Comparison of ENCODE assay signal across 8 cellular contexts in the genomic region with DNA sequence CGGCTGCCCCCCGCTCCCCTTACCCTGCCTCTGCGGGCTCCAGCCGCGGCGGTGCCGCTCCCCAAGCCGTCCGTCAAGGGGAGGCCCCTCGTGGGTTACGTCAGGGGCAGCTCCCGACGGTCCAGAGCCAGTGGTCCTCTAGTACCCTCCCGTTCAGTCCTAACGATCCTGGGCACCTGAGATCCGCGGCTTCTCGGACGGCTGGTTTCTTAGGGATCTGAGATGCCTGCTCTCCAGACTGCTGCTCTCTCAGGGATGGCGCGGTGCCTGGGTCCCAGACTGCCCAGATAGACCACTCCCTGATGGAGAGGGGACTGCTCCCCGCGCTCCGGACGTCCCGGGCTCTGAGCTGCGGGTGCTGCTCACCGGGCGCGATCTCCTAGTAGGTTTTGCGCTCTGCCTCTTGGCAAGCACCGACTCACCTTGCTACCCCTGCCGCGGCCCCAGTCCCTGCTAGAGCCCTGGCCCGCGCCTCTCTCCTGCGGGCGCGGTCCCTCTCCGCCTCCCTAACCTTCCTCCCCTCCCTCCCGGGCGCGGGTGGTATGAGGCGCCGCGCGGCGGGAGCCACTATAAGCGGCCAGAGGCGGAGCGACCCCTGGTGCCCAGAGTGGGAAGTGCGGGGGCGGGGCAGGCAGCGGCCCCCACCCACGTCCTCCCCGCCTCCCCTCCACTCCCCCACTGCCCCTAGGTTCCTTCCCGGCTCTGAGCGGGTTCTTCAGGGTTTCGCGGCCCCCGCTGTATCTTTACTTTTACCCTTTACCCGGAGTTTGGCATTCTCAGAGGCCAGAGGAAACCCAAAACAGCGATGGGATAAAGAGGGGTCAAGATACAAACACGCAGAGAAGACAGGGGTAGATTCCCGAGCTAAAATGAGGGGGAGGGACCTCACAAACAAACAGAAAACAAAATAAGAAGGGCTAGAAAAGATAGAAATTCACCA. TPM values are rescaled to one million over a fixed set of nuclear protein-coding genes. Genes with fewer than 3 reads are reported as not detected.
DNase-seq lines count a peak whose midpoint lies in the region; ATAC-seq lines count a peak whose summit lies in the region.

A gene (minus strand): TSS at position 544 of the 940 bp plus-strand sequence. CDS start 711 bp downstream, outside the sequence.

- ATAC-seq in HG02642 (IDR thresholded peaks at IDR 0.05; ENCODE audit: poor library complexity, unreplicated experiment) (peak; percentile 66), left colon (peak; percentile 79), GM19455 (IDR thresholded peaks at IDR 0.05; ENCODE audit: unreplicated experiment) (no peak)

- intact Hi-C loops in left colon (cut with DNase I, micrococcal nuclease): loop anchor here in 1 of 2 donors (5.0 kb wide), 1 partner anchor 50 kb away; no protein-coding TSS in a partner anchor

- DNase-seq in Daoy (ENCODE audit: low read depth): peak; percentile 85
- DNase-seq in NCI-H2227 (lab: John Stamatoyannopoulos, UW; ENCODE audit: unreplicated experiment): peak; percentile 87
- peak; percentile 82 to 87 for DNase-seq in activated CD4-positive, alpha-beta T cell treated with anti-CD3 and anti-CD28 coated beads for 24 hours (ENCODE audit: low read depth in 2 of 2)
- DNase-seq in cerebellum (ENCODE audit: low spot score): peak; percentile 75
- peak; percentile 69 to 88 for DNase-seq in left colon
- DNase-seq in stimulated activated CD4-positive, alpha-beta T cell treated with anti-CD3 and anti-CD28 coated beads, Interleukin-1b, Interleukin-23, amount 100 ng/mL, for 48 hours: peak; percentile 83

RNA-seq across cellular contexts. Expression of the gene that starts here (rescaled TPM):
- total RNA-seq in Daoy (2014; rRNA removed; shearing (Covaris generic)): 0.06 and 0.80 TPM in 2 replicates
- 2.7 TPM for total RNA-seq in cerebellum
- not detected for total RNA-seq in left colon

Comparison
In these comparisons a context has a peak if more than half of its experiments do, and no peak if none do; other contexts are left out.
1. Peak in DNase-seq in Daoy; RNA of the gene not detected or under 1 TPM.
2. Peak in DNase-seq and ATAC-seq in left colon; RNA of the gene not detected or under 1 TPM.